In the genomic region with DNA sequence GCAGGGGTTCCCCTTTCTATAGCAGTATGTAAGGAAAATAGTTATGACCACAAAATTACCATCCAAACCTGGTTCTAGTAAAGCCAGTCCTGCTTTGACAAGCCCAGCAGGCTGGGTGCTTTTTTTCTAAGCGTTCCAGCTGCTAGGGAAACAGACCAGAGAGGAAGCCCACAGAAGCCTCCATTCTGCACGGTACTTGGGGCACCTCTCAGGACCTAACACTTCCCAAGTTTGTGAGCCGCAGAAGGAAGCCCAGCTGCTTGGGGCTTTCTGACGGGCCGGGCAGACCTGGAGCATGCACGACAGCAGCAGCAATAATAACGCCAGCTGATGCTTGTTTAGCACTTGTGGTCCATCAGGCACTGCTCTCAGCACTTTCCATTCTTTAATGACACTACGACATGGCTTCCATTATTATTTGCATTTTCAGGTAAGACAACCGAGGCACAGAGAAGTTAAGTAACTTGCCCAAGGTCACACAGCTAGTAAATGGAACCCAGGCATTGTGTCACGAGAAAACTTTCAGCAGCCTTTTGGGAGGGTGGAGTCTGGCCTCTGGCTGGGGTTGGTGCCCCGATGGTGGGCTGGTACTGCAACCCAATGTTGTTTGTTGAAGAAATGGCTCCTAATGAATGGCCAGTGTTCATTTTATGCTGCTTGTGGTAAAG, we compare ENCODE assay signal across 22 cellular contexts. TPM values are rescaled to one million over a fixed set of nuclear protein-coding genes. Genes with fewer than 3 reads are reported as not detected.
A peak's percentile ranks its signal among the peaks of the same experiment; 100 is the strongest.
DNase-seq lines count a peak whose midpoint lies in the region; ATAC-seq, FAIRE-seq and TF ChIP-seq lines count a peak whose summit lies in the region.
"Had no signal": no experiment of that assay in that cellular context is flagged by ENCODE, and none has a peak within 500 bp of the region (broad histone marks: within the 10 kb centered on the region; RNA-seq: fewer than 3 reads in every experiment).

No MANE protein-coding gene starts in this region.

- FAIRE-seq in HepG2 (lab: Jason Lieb, UNC) = no peak
- FAIRE-seq: G401.6, GM12891 had no signal

- no peak for ATAC-seq in HepG2
- no peak for ATAC-seq in right lobe of liver
- ATAC-seq in memory B cell (ENCODE audit: low read depth) = peak; percentile 23
- no peak for ATAC-seq in HG03159 (IDR thresholded peaks at IDR 0.05; ENCODE audit: unreplicated experiment)

- H3K4me1 ChIP-seq in HepG2 (ENCODE audit: insufficient read depth, low read length) (no peaks in the 10 kb centered on the region), right lobe of liver (peaks cover 0 to 15% (median 0%) of the 10 kb centered on the region in 4 donors)

- H3K27me3 ChIP-seq in HepG2 (ENCODE audit: control insufficient read depth in 1 of 2, insufficient read depth in 2 of 2, low read length in 2 of 2) (peaks cover 30 to 92% of the 10 kb centered on the region in 2 experiments), right lobe of liver (peaks cover 5 to 51% of the 10 kb centered on the region in 2 donors)

- in situ Hi-C loops in HepG2 (cut with HindIII; ENCODE audit: extremely low pct_ligation_motif_present, low pct_unique_long_range_greater_than_20kb) = no loop called here

- TF ChIP-seq EP300 in HepG2 (IDR thresholded peaks at IDR 0.05; ENCODE audit: low read depth in 2 of 2, low read length in 2 of 2) (no peak), HepG2 (CRISPR knock-in tag; IDR thresholded peaks at IDR 0.05; ENCODE audit: borderline replicate concordance) (no peak)

- intact Hi-C loops in HepG2 (cut with micrococcal nuclease; ENCODE audit: unreplicated experiment) = no loop called here
- intact Hi-C loops in right lobe of liver (cut with DNase I) = no loop called here

- H3K4me2 ChIP-seq in HepG2 (ENCODE audit: low read depth, low read length) = no peak overlapping the region
- H3K4me2 ChIP-seq: BLaER1 had no signal

- H3K27ac Mint-ChIP-seq in memory B cell = no peak overlapping the region
- H3K27ac Mint-ChIP-seq: CD8-positive, alpha-beta memory T cell had no signal

- H3K4me3 ChIP-seq in HepG2 (replicated peaks in 1 of 3; ENCODE audit: insufficient read depth in 1 of 3, low read depth in 2 of 3, low read length in 3 of 3) = no peak overlapping the region
- no peak overlapping the region for H3K4me3 ChIP-seq in right lobe of liver
- H3K4me3 ChIP-seq: BLaER1, HAP-1 had no signal

- H3K4me3 Mint-ChIP-seq in memory B cell = no peak overlapping the region
- H3K4me3 Mint-ChIP-seq: CD8-positive, alpha-beta memory T cell had no signal

- CTCF ChIA-PET in HepG2 (lab: Yijun Ruan, JAX; ENCODE audit: low intra/inter-chr PET ratio, low total read pairs) (no interaction called here), HEK293T (lab: Yijun Ruan, JAX) (no interaction called here)

- no peaks in the 10 kb centered on the region for H4K20me1 ChIP-seq in HepG2 (ENCODE audit: insufficient read depth, low read length)

- H3K4me1 Mint-ChIP-seq in memory B cell = peaks cover 15% of the 10 kb centered on the region

- TF ChIP-seq POLR2A in HepG2 (IDR thresholded peaks at IDR 0.05; ENCODE audit: insufficient read depth in 1 of 2, low read depth in 2 of 2, low read length in 2 of 2) = no peak
- no peak for TF ChIP-seq POLR2A in right lobe of liver (IDR thresholded peaks at IDR 0.05)

- H3K9me3 Mint-ChIP-seq in memory B cell = no peaks in the 10 kb centered on the region
- H3K9me3 Mint-ChIP-seq: CD8-positive, alpha-beta memory T cell had no signal

- BruUV-seq in HepG2 (replicated peaks; lab: Mats Ljungman, UMichigan) = no TSS peak

- no peak for TF ChIP-seq CTCF in HepG2 (CRISPR knock-in tag; IDR thresholded peaks at IDR 0.05)
- no peak for TF ChIP-seq CTCF in right lobe of liver (IDR thresholded peaks at IDR 0.05)

- H3K9me3 ChIP-seq in HepG2 (ENCODE audit: low read length) (no peaks in the 10 kb centered on the region), right lobe of liver (no peaks in the 10 kb centered on the region)
- H3K9me3 ChIP-seq: Caco-2, HAP-1 had no signal

- H3K36me3 ChIP-seq in HepG2 (replicated peaks in 1 of 2; ENCODE audit: control insufficient read depth in 1 of 2, insufficient read depth in 2 of 2, low read length in 2 of 2) (no peaks in the 10 kb centered on the region), right lobe of liver (no peaks in the 10 kb centered on the region)
- H3K36me3 ChIP-seq: BLaER1, HAP-1 had no signal

- peak; percentile 24 for DNase-seq in DMS 273 (lab: John Stamatoyannopoulos, UW; ENCODE audit: unreplicated experiment)
- DNase-seq in DMS 273 treated with DMSO at 0.1 percent for 48 hours (lab: John Stamatoyannopoulos, UW) = no peak
- no peak for DNase-seq in HepG2 (ENCODE audit: low spot score)
- no peak for DNase-seq in right lobe of liver
- no peak for DNase-seq in memory B cell (ENCODE audit: low spot score in 2 of 2)
- DNase-seq in hypothalamus (lab: John Stamatoyannopoulos, UW) = no peak
- DNase-seq in HEK293T (ENCODE audit: extremely low spot score) = no peak
- DNase-seq: AML-193; Caco-2; CD8-positive, alpha-beta memory T cell; DMS79 treated with DMSO at 0.1 percent for 48 hours; EL; GOT3; IMR-90; KG1 had no signal

- POLR2A ChIA-PET in HepG2 (lab: Yijun Ruan, JAX) (no interaction called here), HEK293T (lab: Yijun Ruan, JAX) (no interaction called here)

- H3K36me3 Mint-ChIP-seq in memory B cell = no peaks in the 10 kb centered on the region
- H3K36me3 Mint-ChIP-seq: CD8-positive, alpha-beta memory T cell had no signal

- H3K27ac ChIP-seq in HepG2 (ENCODE audit: extremely low read length, insufficient read depth, low read length) (no peak overlapping the region), right lobe of liver (no peak overlapping the region)
- H3K27ac ChIP-seq: 22Rv1, BLaER1, HL-60 had no signal

- WGBS in HepG2 (ENCODE audit: low lambda C conversion rate) = 23% methylated on average over 11 of the region's 11 CpGs
- WGBS in right lobe of liver (ENCODE audit: insufficient coverage, low coverage, low lambda C conversion rate, missing lambda C conversion rate) = 36% methylated on average over 11 of the region's 11 CpGs

- H3K79me2 ChIP-seq in HepG2 (ENCODE audit: insufficient read depth, low read length) = no peaks in the 10 kb centered on the region

- H2AFZ ChIP-seq in HepG2 (ENCODE audit: low read length) = no peak overlapping the region

- TF ChIP-seq RAD21 in HepG2 (CRISPR knock-in tag; IDR thresholded peaks at IDR 0.05) = no peak

- H3K27me3 Mint-ChIP-seq in memory B cell = peaks cover 42% of the 10 kb centered on the region

- H3K9ac ChIP-seq in HepG2 (ENCODE audit: insufficient read depth, low read depth, low read length) = no peak overlapping the region
- H3K9ac ChIP-seq: BLaER1 had no signal

TF ChIP-seq in HepG2, 621 proteins besides CTCF, POLR2A, EP300 and RAD21:
- TF ChIP-seq ZNF768 (CRISPR knock-in tag; IDR thresholded peaks at IDR 0.05) (peak; percentile 58; the same call in 1 of the 2 replicates), MTA1 (CRISPR knock-in tag; IDR thresholded peaks at IDR 0.05; ENCODE audit: borderline replicate concordance) (no peak)

TF ChIP-seq in HEK293T, 16 proteins besides CTCF, POLR2A, EP300 and RAD21:
- TF ChIP-seq HDGF (IDR thresholded peaks at IDR 0.05; ENCODE audit: borderline replicate concordance) = no peak
- TF ChIP-seq ARNT (IDR thresholded peaks at IDR 0.05) = no peak
- TF ChIP-seq BHLHE40 (IDR thresholded peaks at IDR 0.05; ENCODE audit: borderline replicate concordance) = no peak
- no peak for TF ChIP-seq L3MBTL2 (conservative IDR thresholded peaks at IDR 0.05)
- no peak for TF ChIP-seq ZNF384 (IDR thresholded peaks at IDR 0.05)
- TF ChIP-seq LEF1 (IDR thresholded peaks at IDR 0.05; ENCODE audit: borderline replicate concordance) = no peak
- TF ChIP-seq FOXA1 (IDR thresholded peaks at IDR 0.05) = no peak

RNA-seq across cellular contexts. Expression of gene LMX1B, which starts 15.4 kb away (rescaled TPM):
- total RNA-seq in HepG2 (2016; rRNA removed; fragmentation: Illumina TruSeq; extraction: Trizol) (not detected in 2 replicates), right lobe of liver (not detected)
- total RNA-seq in HepG2 (2016; cell fraction: cytosol; rRNA removed; fragmentation: Illumina TruSeq; extraction: Trizol; ENCODE audit: low read depth) = not detected in 2 replicates
- not detected in 2 replicates for total RNA-seq in HepG2 (2016; cell fraction: insoluble cytoplasmic fraction; rRNA removed; fragmentation: Illumina TruSeq; extraction: Trizol)
- not detected in 2 replicates for total RNA-seq in HepG2 (2016; cell fraction: membrane; rRNA removed; fragmentation: Illumina TruSeq; extraction: Trizol)
- not detected in 2 replicates for total RNA-seq in HepG2 (2016; cell fraction: nucleus; rRNA removed; fragmentation: Illumina TruSeq; extraction: Trizol)
- polyA plus RNA-seq in HepG2 (2011; rRNA removed) = not detected in 2 replicates
- 0.04 TPM in 1 of 2 replicates, not detected in the other for polyA plus RNA-seq in HepG2 (2011; cell fraction: cytosol; rRNA removed)
- polyA plus RNA-seq in HepG2 (2011; cell fraction: nucleus; rRNA removed) = 0.03 TPM in 1 of 2 replicates, not detected in the other
- not detected in 2 replicates for polyA plus RNA-seq in HepG2 (2012)
- not detected in 2 replicates for polyA plus RNA-seq in HepG2 (2016; cell fraction: cytosol; fragmentation: Illumina TruSeq; extraction: Trizol; ENCODE audit: low read depth)
- 0.03 TPM in 1 of 2 replicates, not detected in the other for polyA plus RNA-seq in HepG2 (2016; cell fraction: insoluble cytoplasmic fraction; fragmentation: Illumina TruSeq; extraction: Trizol; ENCODE audit: low read depth)
- polyA plus RNA-seq in HepG2 (2016; cell fraction: membrane; fragmentation: Illumina TruSeq; extraction: Trizol; ENCODE audit: low read depth) = 0.16 TPM in 1 of 2 replicates, not detected in the other
- not detected in 2 replicates for polyA plus RNA-seq in HepG2 (2016; cell fraction: nucleus; fragmentation: Illumina TruSeq; extraction: Trizol; ENCODE audit: insufficient read depth, low read depth)
- 0.06 TPM in 1 of 2 replicates, not detected in the other for polyA minus RNA-seq in HepG2 (2011; rRNA and poly(A)+ RNA removed; ENCODE audit: low replicate concordance)
- not detected in 2 replicates for polyA minus RNA-seq in HepG2 (2011; cell fraction: cytosol; rRNA and poly(A)+ RNA removed)
- polyA minus RNA-seq in HepG2 (2011; cell fraction: nucleus; rRNA and poly(A)+ RNA removed) = not detected in 2 replicates
- total RNA-seq: CD8-positive, alpha-beta memory T cell; IMR-90 had no signal
- polyA plus RNA-seq: CD8-positive, alpha-beta memory T cell; IMR-90 had no signal
